11 cellular contexts compared by ENCODE assay signal in genomic region chr4:40514409-40515025, GRCh38.
DNase-seq lines count a peak whose midpoint lies in the region; ATAC-seq, FAIRE-seq and TF ChIP-seq lines count a peak whose summit lies in the region.
"Had no signal": no experiment of that assay in that cellular context is flagged by ENCODE, and none has a peak within 500 bp of the region (broad histone marks: within the 10 kb centered on the region; RNA-seq: fewer than 3 reads in every experiment).

No MANE protein-coding gene starts in this region.

- SMC1A ChIA-PET in GM12878 (lab: Charles Lee; ENCODE audit: uncharacterized antibody, unreplicated experiment) = interaction anchor here (0.8 to 3.3 kb wide), 25 partner anchors 10 to 209 kb away, joined by 3 to 31 read pairs (median 5); no protein-coding TSS in a partner anchor

- H3K4me3 Mint-ChIP-seq in memory B cell = peak overlapping the region; percentile 95
- no peak overlapping the region for H3K4me3 Mint-ChIP-seq in CD4-positive, alpha-beta memory T cell
- H3K4me3 Mint-ChIP-seq: T-cell had no signal

- no peak for TF ChIP-seq POLR2A in GM12878 (IDR thresholded peaks at IDR 0.05; ENCODE audit: low read depth, low read length)

- WGBS in GM12878 (ENCODE audit: insufficient coverage, insufficient replicate concordance, low lambda C conversion rate, missing lambda C conversion rate) = 46% methylated on average over 17 of the region's 17 CpGs

- H3K79me2 ChIP-seq in GM12878 (ENCODE audit: control insufficient read depth, insufficient read depth, low read length) = peaks cover 39% of the 10 kb centered on the region

- in situ Hi-C loops in GM12878 (cut with MboI) = no loop called here

- FAIRE-seq in GM12878 (lab: Jason Lieb, UNC) = no peak

- no peak for TF ChIP-seq CTCF in GM12878 (IDR thresholded peaks at IDR 0.05 in 2 of 3, conservative IDR thresholded peaks at IDR 0.05 in 1 of 3; ENCODE audit: control insufficient read depth in 2 of 3, extremely low read depth in 1 of 3, insufficient read depth in 1 of 3, low read depth in 3 of 3, low read length in 3 of 3)

- H4K20me1 ChIP-seq in GM12878 (ENCODE audit: control insufficient read depth, insufficient read depth) = no peaks in the 10 kb centered on the region
- H4K20me1 ChIP-seq: BLaER1 had no signal

- H3K9ac ChIP-seq in GM12878 (ENCODE audit: control insufficient read depth, insufficient read depth, low read length) = no peak overlapping the region
- H3K9ac ChIP-seq: BLaER1 had no signal

- TSS peak; percentile 13 for BruUV-seq in GM12878 (replicated peaks; lab: Mats Ljungman, UMichigan)

- no peak; a peak in 1 of 4 replicates for TF ChIP-seq EP300 in GM12878 (IDR thresholded peaks at IDR 0.05; ENCODE audit: borderline replicate concordance in 1 of 2, control insufficient read depth in 1 of 2, low read depth in 2 of 2, low read length in 2 of 2)

- peak overlapping the region; percentile 14; the same call in 1 of the 2 replicates for H3K4me3 ChIP-seq in GM12878
- H3K4me3 ChIP-seq in CD4-positive, alpha-beta memory T cell (ENCODE audit: low read length in 2 of 2) = no peak overlapping the region
- H3K4me3 ChIP-seq: BLaER1 had no signal

- intact Hi-C loops in GM12878 (cut with micrococcal nuclease; ENCODE audit: unreplicated experiment) = loop anchor here (5.0 kb wide), 1 partner anchor 63 kb away; no protein-coding TSS in a partner anchor
- intact Hi-C loops in CD4-positive, alpha-beta memory T cell (cut with micrococcal nuclease) = no loop called here

- H3K4me1 ChIP-seq in GM12878 (ENCODE audit: control insufficient read depth, insufficient read depth, low read length) = peaks cover 30% of the 10 kb centered on the region
- H3K4me1 ChIP-seq in CD4-positive, alpha-beta memory T cell (ENCODE audit: insufficient read depth, low read length) = peaks cover 3% of the 10 kb centered on the region

- H3K36me3 ChIP-seq in GM12878 (ENCODE audit: control insufficient read depth in 2 of 2, insufficient read depth in 2 of 2, low read length in 1 of 2) = peaks cover 0 to 3% of the 10 kb centered on the region in 2 experiments; a peak in 2 of 4 replicates
- H3K36me3 ChIP-seq in CD4-positive, alpha-beta memory T cell (ENCODE audit: insufficient read depth, low read length) = no peaks in the 10 kb centered on the region
- H3K36me3 ChIP-seq: BLaER1 had no signal

- H3K36me3 Mint-ChIP-seq in memory B cell = peaks cover 4% of the 10 kb centered on the region
- no peaks in the 10 kb centered on the region for H3K36me3 Mint-ChIP-seq in CD4-positive, alpha-beta memory T cell
- H3K36me3 Mint-ChIP-seq: T-cell had no signal

- H3K27me3 ChIP-seq in GM12878 (replicated peaks in 1 of 2; ENCODE audit: control insufficient read depth in 2 of 2, insufficient read depth in 2 of 2, low read length in 1 of 2) = no peaks in the 10 kb centered on the region
- no peaks in the 10 kb centered on the region for H3K27me3 ChIP-seq in CD4-positive, alpha-beta memory T cell (ENCODE audit: insufficient read depth, low read length)
- H3K27me3 ChIP-seq: BLaER1 had no signal

- H3K27ac Mint-ChIP-seq in memory B cell = peak overlapping the region; percentile 88
- H3K27ac Mint-ChIP-seq in CD4-positive, alpha-beta memory T cell = no peak overlapping the region
- H3K27ac Mint-ChIP-seq: T-cell had no signal

- no peaks in the 10 kb centered on the region for H3K9me3 Mint-ChIP-seq in memory B cell
- no peaks in the 10 kb centered on the region for H3K9me3 Mint-ChIP-seq in CD4-positive, alpha-beta memory T cell
- H3K9me3 Mint-ChIP-seq: T-cell had no signal

- H3K4me1 Mint-ChIP-seq in memory B cell = peaks cover 37% of the 10 kb centered on the region
- peaks cover 5 to 8% (median 5%) of the 10 kb centered on the region in 4 donors for H3K4me1 Mint-ChIP-seq in CD4-positive, alpha-beta memory T cell

- H3K27me3 Mint-ChIP-seq in memory B cell = no peaks in the 10 kb centered on the region
- H3K27me3 Mint-ChIP-seq in CD4-positive, alpha-beta memory T cell = peaks cover 0 to 3% of the 10 kb centered on the region in 2 donors
- H3K27me3 Mint-ChIP-seq: T-cell had no signal

- H2AFZ ChIP-seq in GM12878 (ENCODE audit: control insufficient read depth, low read depth, low read length) = no peak overlapping the region

- RAD21 ChIA-PET in GM12878 (lab: Charles Lee; ENCODE audit: unreplicated experiment) = interaction anchor here (0.9 to 2.4 kb wide), 15 partner anchors 10 to 202 kb away, joined by 3 to 16 read pairs (median 4); no protein-coding TSS in a partner anchor

- H3K27ac ChIP-seq in GM12878 (ENCODE audit: control insufficient read depth, insufficient read depth) (peak overlapping the region; percentile 43), caudate nucleus (ENCODE audit: low read depth, low read length) (no peak overlapping the region)
- no peak overlapping the region for H3K27ac ChIP-seq in CD4-positive, alpha-beta memory T cell (ENCODE audit: low read depth, low read length)
- H3K27ac ChIP-seq: BLaER1 had no signal

- peak; percentile 81 for DNase-seq in COLO668 (lab: John Stamatoyannopoulos, UW; ENCODE audit: unreplicated experiment)
- peak; percentile 85 for DNase-seq in NCI-H187 treated with DMSO at 0.1 percent for 48 hours (lab: John Stamatoyannopoulos, UW)
- no peak for DNase-seq in GM12878 (ENCODE audit: low read depth, low spot score)
- no peak for DNase-seq in memory B cell (ENCODE audit: low spot score in 2 of 2)
- DNase-seq in HuH-7 (ENCODE audit: low spot score) = no peak
- DNase-seq in caudate nucleus (lab: John Stamatoyannopoulos, UW) = no peak
- DNase-seq in CD4-positive, alpha-beta memory T cell = no peak
- DNase-seq in RPMI8226 = no peak
- DNase-seq: activated effector memory CD4-positive, alpha-beta T cell treated with Interleukin-2 at 50 U/mL for 16 hours; T-cell had no signal

- TF ChIP-seq RAD21 in GM12878 (IDR thresholded peaks at IDR 0.05; ENCODE audit: insufficient read depth, low read depth, low read length) = no peak

- CTCF ChIA-PET in GM12878 (lab: Yijun Ruan, JAX) = interaction anchor here (1.0 to 2.2 kb wide), 7 partner anchors 11 to 205 kb away, joined by 3 to 12 read pairs (median 4); no protein-coding TSS in a partner anchor
- CTCF ChIA-PET in CD4-positive, alpha-beta memory T cell (lab: Charles Lee; ENCODE audit: partially characterized antibody) = no interaction called here

- peak overlapping the region; percentile 62 for H3K4me2 ChIP-seq in GM12878 (ENCODE audit: control insufficient read depth, insufficient read depth)

- ATAC-seq in GM12878 (peak; percentile 26), memory B cell (ENCODE audit: low read depth) (peak; percentile 23)

- H3K9me3 ChIP-seq in GM12878 (replicated peaks; ENCODE audit: control insufficient read depth, insufficient read depth, low read length) = no peaks in the 10 kb centered on the region
- H3K9me3 ChIP-seq in CD4-positive, alpha-beta memory T cell (ENCODE audit: control insufficient read depth in 1 of 2, low read length in 2 of 2) = no peaks in the 10 kb centered on the region
- H3K9me3 ChIP-seq: BLaER1 had no signal

- POLR2A ChIA-PET in GM12878 (lab: Charles Lee) = interaction anchor here (0.6 to 3.2 kb wide), 7 partner anchors 10 to 807 kb away, joined by 3 to 17 read pairs (median 4); no protein-coding TSS in a partner anchor
- POLR2A ChIA-PET in CD4-positive, alpha-beta memory T cell (lab: Charles Lee; ENCODE audit: partially characterized antibody) = no interaction called here

TF ChIP-seq in GM12878, 131 proteins besides CTCF, POLR2A, EP300 and RAD21:
- no peak for TF ChIP-seq HSF1 (IDR thresholded peaks at IDR 0.05; ENCODE audit: low read depth, low read length)
- peak; percentile 47; the same call in 1 of the 2 replicates for TF ChIP-seq SPI1 (IDR thresholded peaks at IDR 0.05; ENCODE audit: borderline replicate concordance, insufficient read depth, low read depth, low read length)

Comparison
In these comparisons a context has a peak if more than half of its experiments do, and no peak if none do; other contexts are left out.
1. DNase-seq: peak in COLO668 (single experiment) and NCI-H187 treated with DMSO at 0.1 percent for 48 hours (single experiment); none in GM12878 (single experiment), memory B cell (0 of 2), HuH-7 (single experiment), caudate nucleus (0 of 61), CD4-positive, alpha-beta memory T cell (0 of 5) and RPMI8226 (single experiment).